In genomic region chr16:11915644-11916523, GRCh38 we compare ENCODE assay signal across 1 cellular context.
A peak's percentile ranks its signal among the peaks of the same experiment; 100 is the strongest.
TF ChIP-seq lines count a peak whose summit lies in the region.

GSPT1 (minus strand) TSS chr16:11915956; CDS start chr16:11915720, 236 bp downstream.

TF ChIP-seq in HepG2, 621 proteins besides CTCF, POLR2A, EP300 and RAD21 (continued from another document and continues in another):
- TF ChIP-seq, protein P1, sequence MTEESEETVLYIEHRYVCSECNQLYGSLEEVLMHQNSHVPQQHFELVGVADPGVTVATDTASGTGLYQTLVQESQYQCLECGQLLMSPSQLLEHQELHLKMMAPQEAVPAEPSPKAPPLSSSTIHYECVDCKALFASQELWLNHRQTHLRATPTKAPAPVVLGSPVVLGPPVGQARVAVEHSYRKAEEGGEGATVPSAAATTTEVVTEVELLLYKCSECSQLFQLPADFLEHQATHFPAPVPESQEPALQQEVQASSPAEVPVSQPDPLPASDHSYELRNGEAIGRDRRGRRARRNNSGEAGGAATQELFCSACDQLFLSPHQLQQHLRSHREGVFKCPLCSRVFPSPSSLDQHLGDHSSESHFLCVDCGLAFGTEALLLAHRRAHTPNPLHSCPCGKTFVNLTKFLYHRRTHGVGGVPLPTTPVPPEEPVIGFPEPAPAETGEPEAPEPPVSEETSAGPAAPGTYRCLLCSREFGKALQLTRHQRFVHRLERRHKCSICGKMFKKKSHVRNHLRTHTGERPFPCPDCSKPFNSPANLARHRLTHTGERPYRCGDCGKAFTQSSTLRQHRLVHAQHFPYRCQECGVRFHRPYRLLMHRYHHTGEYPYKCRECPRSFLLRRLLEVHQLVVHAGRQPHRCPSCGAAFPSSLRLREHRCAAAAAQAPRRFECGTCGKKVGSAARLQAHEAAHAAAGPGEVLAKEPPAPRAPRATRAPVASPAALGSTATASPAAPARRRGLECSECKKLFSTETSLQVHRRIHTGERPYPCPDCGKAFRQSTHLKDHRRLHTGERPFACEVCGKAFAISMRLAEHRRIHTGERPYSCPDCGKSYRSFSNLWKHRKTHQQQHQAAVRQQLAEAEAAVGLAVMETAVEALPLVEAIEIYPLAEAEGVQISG (CRISPR knock-in tag; IDR thresholded peaks at IDR 0.05), result peak; percentile 96
- peak; percentile 90 for TF ChIP-seq GATAD1 (CRISPR knock-in tag; IDR thresholded peaks at IDR 0.05)
- peak; percentile 93 for TF ChIP-seq ZMYM4 (CRISPR knock-in tag; IDR thresholded peaks at IDR 0.05)
- no peak; the same call in 1 of the 2 replicates for TF ChIP-seq ATAD3A (CRISPR knock-in tag; IDR thresholded peaks at IDR 0.05)
- peak; percentile 94; the same call in 1 of the 2 replicates for TF ChIP-seq KDM5B (CRISPR knock-in tag; IDR thresholded peaks at IDR 0.05; ENCODE audit: borderline replicate concordance)
- peak; percentile 70; the same call in 1 of the 2 replicates for TF ChIP-seq ZNF292 (CRISPR knock-in tag; IDR thresholded peaks at IDR 0.05; ENCODE audit: borderline replicate concordance, low read depth)
- peak; percentile 92; the same call in 1 of the 2 replicates for TF ChIP-seq SP5 (CRISPR knock-in tag; IDR thresholded peaks at IDR 0.05; ENCODE audit: borderline replicate concordance, low read depth)
- TF ChIP-seq MYC (CRISPR knock-in tag; IDR thresholded peaks at IDR 0.05; ENCODE audit: borderline replicate concordance), result peak; percentile 94
- no peak; the same call in none of the 2 replicates for TF ChIP-seq MAF1 (CRISPR knock-in tag; IDR thresholded peaks at IDR 0.05; ENCODE audit: borderline replicate concordance)
- TF ChIP-seq, protein P2, sequence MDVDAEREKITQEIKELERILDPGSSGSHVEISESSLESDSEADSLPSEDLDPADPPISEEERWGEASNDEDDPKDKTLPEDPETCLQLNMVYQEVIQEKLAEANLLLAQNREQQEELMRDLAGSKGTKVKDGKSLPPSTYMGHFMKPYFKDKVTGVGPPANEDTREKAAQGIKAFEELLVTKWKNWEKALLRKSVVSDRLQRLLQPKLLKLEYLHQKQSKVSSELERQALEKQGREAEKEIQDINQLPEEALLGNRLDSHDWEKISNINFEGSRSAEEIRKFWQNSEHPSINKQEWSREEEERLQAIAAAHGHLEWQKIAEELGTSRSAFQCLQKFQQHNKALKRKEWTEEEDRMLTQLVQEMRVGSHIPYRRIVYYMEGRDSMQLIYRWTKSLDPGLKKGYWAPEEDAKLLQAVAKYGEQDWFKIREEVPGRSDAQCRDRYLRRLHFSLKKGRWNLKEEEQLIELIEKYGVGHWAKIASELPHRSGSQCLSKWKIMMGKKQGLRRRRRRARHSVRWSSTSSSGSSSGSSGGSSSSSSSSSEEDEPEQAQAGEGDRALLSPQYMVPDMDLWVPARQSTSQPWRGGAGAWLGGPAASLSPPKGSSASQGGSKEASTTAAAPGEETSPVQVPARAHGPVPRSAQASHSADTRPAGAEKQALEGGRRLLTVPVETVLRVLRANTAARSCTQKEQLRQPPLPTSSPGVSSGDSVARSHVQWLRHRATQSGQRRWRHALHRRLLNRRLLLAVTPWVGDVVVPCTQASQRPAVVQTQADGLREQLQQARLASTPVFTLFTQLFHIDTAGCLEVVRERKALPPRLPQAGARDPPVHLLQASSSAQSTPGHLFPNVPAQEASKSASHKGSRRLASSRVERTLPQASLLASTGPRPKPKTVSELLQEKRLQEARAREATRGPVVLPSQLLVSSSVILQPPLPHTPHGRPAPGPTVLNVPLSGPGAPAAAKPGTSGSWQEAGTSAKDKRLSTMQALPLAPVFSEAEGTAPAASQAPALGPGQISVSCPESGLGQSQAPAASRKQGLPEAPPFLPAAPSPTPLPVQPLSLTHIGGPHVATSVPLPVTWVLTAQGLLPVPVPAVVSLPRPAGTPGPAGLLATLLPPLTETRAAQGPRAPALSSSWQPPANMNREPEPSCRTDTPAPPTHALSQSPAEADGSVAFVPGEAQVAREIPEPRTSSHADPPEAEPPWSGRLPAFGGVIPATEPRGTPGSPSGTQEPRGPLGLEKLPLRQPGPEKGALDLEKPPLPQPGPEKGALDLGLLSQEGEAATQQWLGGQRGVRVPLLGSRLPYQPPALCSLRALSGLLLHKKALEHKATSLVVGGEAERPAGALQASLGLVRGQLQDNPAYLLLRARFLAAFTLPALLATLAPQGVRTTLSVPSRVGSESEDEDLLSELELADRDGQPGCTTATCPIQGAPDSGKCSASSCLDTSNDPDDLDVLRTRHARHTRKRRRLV (CRISPR knock-in tag; IDR thresholded peaks at IDR 0.05), result peak; percentile 97
- TF ChIP-seq CREM (IDR thresholded peaks at IDR 0.05), result peak; percentile 99
- TF ChIP-seq CREM (CRISPR knock-in tag; IDR thresholded peaks at IDR 0.05), result 0 out of 2 replicates have a peak, but pooled peaks have one; percentile 6
- no peak for TF ChIP-seq NFE2L1 (CRISPR knock-in tag; IDR thresholded peaks at IDR 0.05; ENCODE audit: borderline replicate concordance)
- 0 out of 2 replicates have a peak, but pooled peaks have one; percentile 8 for TF ChIP-seq ZNF24 (IDR thresholded peaks at IDR 0.05)
- peak; percentile 84 for TF ChIP-seq SMAD3 (CRISPR knock-in tag; IDR thresholded peaks at IDR 0.05)
- TF ChIP-seq, protein P3, sequence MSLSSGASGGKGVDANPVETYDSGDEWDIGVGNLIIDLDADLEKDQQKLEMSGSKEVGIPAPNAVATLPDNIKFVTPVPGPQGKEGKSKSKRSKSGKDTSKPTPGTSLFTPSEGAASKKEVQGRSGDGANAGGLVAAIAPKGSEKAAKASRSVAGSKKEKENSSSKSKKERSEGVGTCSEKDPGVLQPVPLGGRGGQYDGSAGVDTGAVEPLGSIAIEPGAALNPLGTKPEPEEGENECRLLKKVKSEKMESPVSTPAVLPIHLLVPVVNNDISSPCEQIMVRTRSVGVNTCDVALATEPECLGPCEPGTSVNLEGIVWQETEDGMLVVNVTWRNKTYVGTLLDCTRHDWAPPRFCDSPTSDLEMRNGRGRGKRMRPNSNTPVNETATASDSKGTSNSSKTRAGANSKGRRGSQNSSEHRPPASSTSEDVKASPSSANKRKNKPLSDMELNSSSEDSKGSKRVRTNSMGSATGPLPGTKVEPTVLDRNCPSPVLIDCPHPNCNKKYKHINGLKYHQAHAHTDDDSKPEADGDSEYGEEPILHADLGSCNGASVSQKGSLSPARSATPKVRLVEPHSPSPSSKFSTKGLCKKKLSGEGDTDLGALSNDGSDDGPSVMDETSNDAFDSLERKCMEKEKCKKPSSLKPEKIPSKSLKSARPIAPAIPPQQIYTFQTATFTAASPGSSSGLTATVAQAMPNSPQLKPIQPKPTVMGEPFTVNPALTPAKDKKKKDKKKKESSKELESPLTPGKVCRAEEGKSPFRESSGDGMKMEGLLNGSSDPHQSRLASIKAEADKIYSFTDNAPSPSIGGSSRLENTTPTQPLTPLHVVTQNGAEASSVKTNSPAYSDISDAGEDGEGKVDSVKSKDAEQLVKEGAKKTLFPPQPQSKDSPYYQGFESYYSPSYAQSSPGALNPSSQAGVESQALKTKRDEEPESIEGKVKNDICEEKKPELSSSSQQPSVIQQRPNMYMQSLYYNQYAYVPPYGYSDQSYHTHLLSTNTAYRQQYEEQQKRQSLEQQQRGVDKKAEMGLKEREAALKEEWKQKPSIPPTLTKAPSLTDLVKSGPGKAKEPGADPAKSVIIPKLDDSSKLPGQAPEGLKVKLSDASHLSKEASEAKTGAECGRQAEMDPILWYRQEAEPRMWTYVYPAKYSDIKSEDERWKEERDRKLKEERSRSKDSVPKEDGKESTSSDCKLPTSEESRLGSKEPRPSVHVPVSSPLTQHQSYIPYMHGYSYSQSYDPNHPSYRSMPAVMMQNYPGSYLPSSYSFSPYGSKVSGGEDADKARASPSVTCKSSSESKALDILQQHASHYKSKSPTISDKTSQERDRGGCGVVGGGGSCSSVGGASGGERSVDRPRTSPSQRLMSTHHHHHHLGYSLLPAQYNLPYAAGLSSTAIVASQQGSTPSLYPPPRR (CRISPR knock-in tag; IDR thresholded peaks at IDR 0.05; ENCODE audit: borderline replicate concordance), result peak; percentile 82
- TF ChIP-seq, protein P4, sequence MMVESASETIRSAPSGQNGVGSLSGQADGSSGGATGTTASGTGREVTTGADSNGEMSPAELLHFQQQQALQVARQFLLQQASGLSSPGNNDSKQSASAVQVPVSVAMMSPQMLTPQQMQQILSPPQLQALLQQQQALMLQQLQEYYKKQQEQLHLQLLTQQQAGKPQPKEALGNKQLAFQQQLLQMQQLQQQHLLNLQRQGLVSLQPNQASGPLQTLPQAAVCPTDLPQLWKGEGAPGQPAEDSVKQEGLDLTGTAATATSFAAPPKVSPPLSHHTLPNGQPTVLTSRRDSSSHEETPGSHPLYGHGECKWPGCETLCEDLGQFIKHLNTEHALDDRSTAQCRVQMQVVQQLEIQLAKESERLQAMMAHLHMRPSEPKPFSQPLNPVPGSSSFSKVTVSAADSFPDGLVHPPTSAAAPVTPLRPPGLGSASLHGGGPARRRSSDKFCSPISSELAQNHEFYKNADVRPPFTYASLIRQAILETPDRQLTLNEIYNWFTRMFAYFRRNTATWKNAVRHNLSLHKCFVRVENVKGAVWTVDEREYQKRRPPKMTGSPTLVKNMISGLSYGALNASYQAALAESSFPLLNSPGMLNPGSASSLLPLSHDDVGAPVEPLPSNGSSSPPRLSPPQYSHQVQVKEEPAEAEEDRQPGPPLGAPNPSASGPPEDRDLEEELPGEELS (CRISPR knock-in tag; IDR thresholded peaks at IDR 0.05), result peak; percentile 80
- no peak for TF ChIP-seq ZFP36 (IDR thresholded peaks at IDR 0.05; ENCODE audit: borderline replicate concordance, low read depth, low read length, partially characterized antibody)
- peak; percentile 94 for TF ChIP-seq ZNF414 (CRISPR knock-in tag; IDR thresholded peaks at IDR 0.05)
- no peak for TF ChIP-seq ATF7 (IDR thresholded peaks at IDR 0.05)
- TF ChIP-seq ATF7 (CRISPR knock-in tag; IDR thresholded peaks at IDR 0.05), result peak; percentile 74
- TF ChIP-seq ZNF747 (CRISPR knock-in tag; IDR thresholded peaks at IDR 0.05; ENCODE audit: borderline replicate concordance), result peak; percentile 94
- peak; percentile 94; the same call in 1 of the 2 replicates for TF ChIP-seq ZBTB20 (CRISPR knock-in tag; IDR thresholded peaks at IDR 0.05; ENCODE audit: borderline replicate concordance, low read depth)
- TF ChIP-seq SETDB1 (CRISPR knock-in tag; IDR thresholded peaks at IDR 0.05; ENCODE audit: borderline replicate concordance), result no peak
- peak; percentile 32; the same call in 1 of the 2 replicates for TF ChIP-seq ESRRA (CRISPR knock-in tag; IDR thresholded peaks at IDR 0.05; ENCODE audit: low read depth)
- peak; percentile 95 for TF ChIP-seq MED13 (CRISPR knock-in tag; IDR thresholded peaks at IDR 0.05)
- TF ChIP-seq WIZ (CRISPR knock-in tag; IDR thresholded peaks at IDR 0.05), result no peak
- peak; percentile 80; the same call in 1 of the 2 replicates for TF ChIP-seq HDAC2 (CRISPR knock-in tag; IDR thresholded peaks at IDR 0.05)
- TF ChIP-seq YY1 (IDR thresholded peaks at IDR 0.05; ENCODE audit: insufficient read depth, insufficient replicate concordance, low read depth, low read length), result peak; percentile 89
- no peak for TF ChIP-seq ZNF207 (IDR thresholded peaks at IDR 0.05; ENCODE audit: borderline replicate concordance)
- TF ChIP-seq NRL (CRISPR knock-in tag; IDR thresholded peaks at IDR 0.05; ENCODE audit: borderline replicate concordance), result peak; percentile 91; the same call in 1 of the 2 replicates
- TF ChIP-seq, protein P5, sequence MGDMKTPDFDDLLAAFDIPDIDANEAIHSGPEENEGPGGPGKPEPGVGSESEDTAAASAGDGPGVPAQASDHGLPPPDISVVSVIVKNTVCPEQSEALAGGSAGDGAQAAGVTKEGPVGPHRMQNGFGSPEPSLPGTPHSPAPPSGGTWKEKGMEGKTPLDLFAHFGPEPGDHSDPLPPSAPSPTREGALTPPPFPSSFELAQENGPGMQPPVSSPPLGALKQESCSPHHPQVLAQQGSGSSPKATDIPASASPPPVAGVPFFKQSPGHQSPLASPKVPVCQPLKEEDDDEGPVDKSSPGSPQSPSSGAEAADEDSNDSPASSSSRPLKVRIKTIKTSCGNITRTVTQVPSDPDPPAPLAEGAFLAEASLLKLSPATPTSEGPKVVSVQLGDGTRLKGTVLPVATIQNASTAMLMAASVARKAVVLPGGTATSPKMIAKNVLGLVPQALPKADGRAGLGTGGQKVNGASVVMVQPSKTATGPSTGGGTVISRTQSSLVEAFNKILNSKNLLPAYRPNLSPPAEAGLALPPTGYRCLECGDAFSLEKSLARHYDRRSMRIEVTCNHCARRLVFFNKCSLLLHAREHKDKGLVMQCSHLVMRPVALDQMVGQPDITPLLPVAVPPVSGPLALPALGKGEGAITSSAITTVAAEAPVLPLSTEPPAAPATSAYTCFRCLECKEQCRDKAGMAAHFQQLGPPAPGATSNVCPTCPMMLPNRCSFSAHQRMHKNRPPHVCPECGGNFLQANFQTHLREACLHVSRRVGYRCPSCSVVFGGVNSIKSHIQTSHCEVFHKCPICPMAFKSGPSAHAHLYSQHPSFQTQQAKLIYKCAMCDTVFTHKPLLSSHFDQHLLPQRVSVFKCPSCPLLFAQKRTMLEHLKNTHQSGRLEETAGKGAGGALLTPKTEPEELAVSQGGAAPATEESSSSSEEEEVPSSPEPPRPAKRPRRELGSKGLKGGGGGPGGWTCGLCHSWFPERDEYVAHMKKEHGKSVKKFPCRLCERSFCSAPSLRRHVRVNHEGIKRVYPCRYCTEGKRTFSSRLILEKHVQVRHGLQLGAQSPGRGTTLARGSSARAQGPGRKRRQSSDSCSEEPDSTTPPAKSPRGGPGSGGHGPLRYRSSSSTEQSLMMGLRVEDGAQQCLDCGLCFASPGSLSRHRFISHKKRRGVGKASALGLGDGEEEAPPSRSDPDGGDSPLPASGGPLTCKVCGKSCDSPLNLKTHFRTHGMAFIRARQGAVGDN (CRISPR knock-in tag; IDR thresholded peaks at IDR 0.05), result peak; percentile 94
- peak; percentile 93 for TF ChIP-seq MEIS1 (CRISPR knock-in tag; IDR thresholded peaks at IDR 0.05; ENCODE audit: borderline replicate concordance)
- TF ChIP-seq ZNF713 (CRISPR knock-in tag; IDR thresholded peaks at IDR 0.05), result peak; percentile 98; the same call in 1 of the 2 replicates
- TF ChIP-seq KAT8 (CRISPR knock-in tag; IDR thresholded peaks at IDR 0.05), result peak; percentile 93
- peak; percentile 99 for TF ChIP-seq ZNF143 (CRISPR knock-in tag; IDR thresholded peaks at IDR 0.05)
- peak; percentile 19 for TF ChIP-seq PHF5A (CRISPR knock-in tag; IDR thresholded peaks at IDR 0.05; ENCODE audit: low read depth, unreplicated experiment)
- no peak for TF ChIP-seq PLRG1 (conservative IDR thresholded peaks at IDR 0.05)
- TF ChIP-seq NFATC3 (CRISPR knock-in tag; IDR thresholded peaks at IDR 0.05), result no peak
- peak; percentile 67; the same call in 1 of the 2 replicates for TF ChIP-seq ZNF768 (CRISPR knock-in tag; IDR thresholded peaks at IDR 0.05)
